ENCODE assay signal across 25 cellular contexts in genomic region chr19:56885173-56885679, GRCh38. TPM values are rescaled to one million over a fixed set of nuclear protein-coding genes. Genes with fewer than 3 reads are reported as not detected.
A peak's percentile ranks its signal among the peaks of the same experiment; 100 is the strongest.
DNase-seq lines count a peak whose midpoint lies in the region; ATAC-seq and TF ChIP-seq lines count a peak whose summit lies in the region.
"Had no signal": no experiment of that assay in that cellular context is flagged by ENCODE, and none has a peak within 500 bp of the region (broad histone marks: within the 10 kb centered on the region; RNA-seq: fewer than 3 reads in every experiment).

No MANE protein-coding gene starts in this region.

- no peak for ATAC-seq in CD4-positive, alpha-beta T cell (ENCODE audit: poor library complexity)
- no peak for ATAC-seq in aorta (ENCODE audit: low FRiP score)
- ATAC-seq: A549, GM12878 had no signal

- peaks cover 53% of the 10 kb centered on the region for H3K9me3 Mint-ChIP-seq in Caco-2 (ENCODE audit: unreplicated experiment)
- H3K9me3 Mint-ChIP-seq in CD4-positive, alpha-beta T cell: peaks cover 30% of the 10 kb centered on the region
- H3K9me3 Mint-ChIP-seq in CD4-positive, alpha-beta memory T cell: peaks cover 3 to 68% (median 40%) of the 10 kb centered on the region in 8 donors

- no peak overlapping the region for H3K4me3 Mint-ChIP-seq in Caco-2 (ENCODE audit: unreplicated experiment)
- H3K4me3 Mint-ChIP-seq in CD4-positive, alpha-beta T cell: no peak overlapping the region
- H3K4me3 Mint-ChIP-seq in CD4-positive, alpha-beta memory T cell: no peak overlapping the region
- H3K4me3 Mint-ChIP-seq: CD4-positive, CD25-positive, alpha-beta regulatory T cell had no signal

- no peaks in the 10 kb centered on the region for H3K27me3 ChIP-seq in BLaER1
- no peaks in the 10 kb centered on the region for H3K27me3 ChIP-seq in Caco-2 (replicated peaks; ENCODE audit: control insufficient read depth, insufficient read depth, low read length)
- H3K27me3 ChIP-seq in WERI-Rb-1 (ENCODE audit: insufficient read depth, low read depth, severe bottlenecking): no peaks in the 10 kb centered on the region
- H3K27me3 ChIP-seq in CD4-positive, alpha-beta T cell (ENCODE audit: control insufficient read depth, insufficient read depth, low read length): no peaks in the 10 kb centered on the region
- H3K27me3 ChIP-seq in aorta (ENCODE audit: control insufficient read depth in 1 of 2, insufficient read depth in 2 of 2, low read length in 1 of 2): no peaks in the 10 kb centered on the region
- no peaks in the 10 kb centered on the region for H3K27me3 ChIP-seq in CD4-positive, alpha-beta memory T cell (ENCODE audit: insufficient read depth, low read length)
- H3K27me3 ChIP-seq: BE2C had no signal

- H3K4me1 ChIP-seq in BLaER1: peaks cover 58% of the 10 kb centered on the region
- no peaks in the 10 kb centered on the region for H3K4me1 ChIP-seq in Caco-2
- no peaks in the 10 kb centered on the region for H3K4me1 ChIP-seq in aorta (ENCODE audit: control insufficient read depth in 1 of 2, insufficient read depth in 2 of 2, low read length in 2 of 2)
- no peaks in the 10 kb centered on the region for H3K4me1 ChIP-seq in CD4-positive, alpha-beta memory T cell (ENCODE audit: insufficient read depth, low read length)
- H3K4me1 ChIP-seq: A549, BE2C had no signal

- no peak overlapping the region for H3K4me3 ChIP-seq in BLaER1
- no peak overlapping the region for H3K4me3 ChIP-seq in Caco-2 (ENCODE audit: low read depth, low read length)
- no peak overlapping the region for H3K4me3 ChIP-seq in WERI-Rb-1 (ENCODE audit: low read depth, low read length)
- no peak overlapping the region for H3K4me3 ChIP-seq in aorta (ENCODE audit: low read length in 2 of 2)
- no peak overlapping the region for H3K4me3 ChIP-seq in CD4-positive, alpha-beta memory T cell (ENCODE audit: low read length in 2 of 2)
- H3K4me3 ChIP-seq: A549, GM12878, GM23248 had no signal

- POLR2A ChIA-PET in Caco-2 (lab: Charles Lee): no interaction called here
- POLR2A ChIA-PET in CD4-positive, alpha-beta T cell (lab: Charles Lee): no interaction called here
- POLR2A ChIA-PET in CD4-positive, alpha-beta memory T cell (lab: Charles Lee; ENCODE audit: partially characterized antibody): no interaction called here

- H3K27me3 Mint-ChIP-seq in Caco-2 (ENCODE audit: insufficient read depth, unreplicated experiment): no peaks in the 10 kb centered on the region
- H3K27me3 Mint-ChIP-seq in CD4-positive, alpha-beta T cell: no peaks in the 10 kb centered on the region
- H3K27me3 Mint-ChIP-seq in CD4-positive, alpha-beta memory T cell: no peaks in the 10 kb centered on the region
- H3K27me3 Mint-ChIP-seq: CD4-positive, CD25-positive, alpha-beta regulatory T cell had no signal

- H4K20me1 ChIP-seq in BLaER1: no peaks in the 10 kb centered on the region

- TF ChIP-seq CTCF in Caco-2 (IDR thresholded peaks at IDR 0.05; ENCODE audit: insufficient read depth in 1 of 2, low read depth in 1 of 2, low read length in 1 of 2, severe bottlenecking in 1 of 2, unreplicated experiment in 1 of 2) (no peak), WERI-Rb-1 (IDR thresholded peaks at IDR 0.05; ENCODE audit: low read depth, low read length) (no peak)
- no peak for TF ChIP-seq CTCF in CD4-positive, alpha-beta T cell (IDR thresholded peaks at IDR 0.05)

- peaks cover 5% of the 10 kb centered on the region for H3K36me3 Mint-ChIP-seq in Caco-2 (ENCODE audit: insufficient read depth, unreplicated experiment)
- peaks cover 12% of the 10 kb centered on the region for H3K36me3 Mint-ChIP-seq in CD4-positive, alpha-beta T cell (ENCODE audit: low read depth)
- H3K36me3 Mint-ChIP-seq in CD4-positive, alpha-beta memory T cell: peaks cover 0 to 5% of the 10 kb centered on the region in 2 donors

- no peaks in the 10 kb centered on the region for H3K36me3 ChIP-seq in BLaER1
- H3K36me3 ChIP-seq in Caco-2 (ENCODE audit: control insufficient read depth, insufficient read depth, low read length): no peaks in the 10 kb centered on the region
- H3K36me3 ChIP-seq in WERI-Rb-1: no peaks in the 10 kb centered on the region
- H3K36me3 ChIP-seq in aorta (ENCODE audit: control insufficient read depth in 1 of 2, insufficient read depth in 2 of 2, low read length in 1 of 2): no peaks in the 10 kb centered on the region
- H3K36me3 ChIP-seq in CD4-positive, alpha-beta memory T cell (ENCODE audit: insufficient read depth, low read length): no peaks in the 10 kb centered on the region
- H3K36me3 ChIP-seq: BE2C had no signal

- no TSS peak for BruUV-seq in Caco-2 (replicated peaks; lab: Mats Ljungman, UMichigan)

- H3K4me1 Mint-ChIP-seq in Caco-2 (ENCODE audit: low read depth, unreplicated experiment): no peaks in the 10 kb centered on the region
- no peaks in the 10 kb centered on the region for H3K4me1 Mint-ChIP-seq in CD4-positive, alpha-beta T cell (ENCODE audit: low read depth)
- no peaks in the 10 kb centered on the region for H3K4me1 Mint-ChIP-seq in CD4-positive, alpha-beta memory T cell
- H3K4me1 Mint-ChIP-seq: CD4-positive, CD25-positive, alpha-beta regulatory T cell had no signal

- H3K9ac ChIP-seq in BLaER1: no peak overlapping the region
- H3K9ac ChIP-seq: GM23248 had no signal

- no peak overlapping the region for H3K4me2 ChIP-seq in BLaER1
- H3K4me2 ChIP-seq: A549 had no signal

- H3K9me3 ChIP-seq in BLaER1 (peaks cover 10% of the 10 kb centered on the region; the same call in 1 of the 2 replicates), Caco-2 (peaks cover 14% of the 10 kb centered on the region), WERI-Rb-1 (ENCODE audit: severe bottlenecking) (no peaks in the 10 kb centered on the region), aorta (ENCODE audit: control insufficient read depth, low read length) (peaks cover 2% of the 10 kb centered on the region)
- peaks cover 35% of the 10 kb centered on the region for H3K9me3 ChIP-seq in CD4-positive, alpha-beta T cell (ENCODE audit: control insufficient read depth, low read length)
- peaks cover 0 to 5% of the 10 kb centered on the region in 2 donors for H3K9me3 ChIP-seq in CD4-positive, alpha-beta memory T cell (ENCODE audit: control insufficient read depth in 1 of 2, low read length in 2 of 2)
- H3K9me3 ChIP-seq: BE2C had no signal

- peak overlapping the region; percentile 26; the same call in 1 of the 2 replicates for H3K27ac ChIP-seq in BLaER1
- no peak overlapping the region; the same call in 1 of the 2 replicates for H3K27ac ChIP-seq in WERI-Rb-1
- no peak overlapping the region for H3K27ac ChIP-seq in CD4-positive, alpha-beta T cell (ENCODE audit: low read depth, low read length)
- no peak overlapping the region for H3K27ac ChIP-seq in aorta (ENCODE audit: low read depth in 1 of 2, low read length in 2 of 2)
- no peak overlapping the region for H3K27ac ChIP-seq in CD4-positive, alpha-beta memory T cell (ENCODE audit: low read depth, low read length)
- H3K27ac ChIP-seq: A549, C4-2B, GM23248 had no signal

- DNase-seq in Caco-2: peak in 1 of 2 experiments; percentile 67
- DNase-seq in WERI-Rb-1: peak; percentile 15
- peak; percentile 57 for DNase-seq in mesenteric fat pad (ENCODE audit: low spot score)
- no peak for DNase-seq in CD4-positive, alpha-beta T cell
- DNase-seq in DMS53 (lab: John Stamatoyannopoulos, UW): no peak
- DNase-seq in aorta: no peak
- no peak for DNase-seq in CD4-positive, alpha-beta memory T cell
- DNase-seq: 8988T; ACHN; AML-193; BE2C; CD4-positive, CD25-positive, alpha-beta regulatory T cell; COR-L47; DMS153; DMS79; EL; GDM1; GM23248; H7; HCEC 1CT had no signal

- intact Hi-C loops in Caco-2 (cut with micrococcal nuclease; ENCODE audit: unreplicated experiment): no loop called here
- intact Hi-C loops in CD4-positive, alpha-beta T cell (cut with DNase I, micrococcal nuclease): no loop called here
- intact Hi-C loops in aorta (cut with DNase I): no loop called here
- intact Hi-C loops in CD4-positive, alpha-beta memory T cell (cut with micrococcal nuclease): no loop called here

- 34 to 42% methylated on average over 9 of the region's 9 CpGs for WGBS in aorta, 2 donors

- CTCF ChIA-PET in Caco-2 (lab: Charles Lee): no interaction called here
- CTCF ChIA-PET in CD4-positive, alpha-beta T cell (lab: Charles Lee): interaction anchor here (0.6 kb wide), 1 partner anchor 1963 kb away, joined by 3 read pairs; no protein-coding TSS in a partner anchor
- CTCF ChIA-PET in CD4-positive, alpha-beta memory T cell (lab: Charles Lee; ENCODE audit: partially characterized antibody): no interaction called here

- peak overlapping the region; percentile 69 for H3K27ac Mint-ChIP-seq in Caco-2 (ENCODE audit: unreplicated experiment)
- no peak overlapping the region for H3K27ac Mint-ChIP-seq in CD4-positive, alpha-beta T cell
- no peak overlapping the region for H3K27ac Mint-ChIP-seq in CD4-positive, alpha-beta memory T cell
- H3K27ac Mint-ChIP-seq: CD4-positive, CD25-positive, alpha-beta regulatory T cell had no signal

RNA-seq across cellular contexts. Expression of gene PEG3, which starts 44.7 kb away (rescaled TPM):
- total RNA-seq in Caco-2 (2022): not detected in 2 replicates
- total RNA-seq in mesenteric fat pad: 13.2 TPM
- total RNA-seq in CD4-positive, alpha-beta T cell: under 1 TPM in 1 of 2 experiments, not detected in 1; 0.06 TPM
- 10 to 100 TPM; 10.3 to 11.6 TPM for total RNA-seq in aorta
- 1 to 10 TPM; 2.3 to 3.5 TPM for polyA plus RNA-seq in aorta
- not detected for total RNA-seq in CD4-positive, alpha-beta memory T cell
- polyA plus RNA-seq in CD4-positive, alpha-beta memory T cell: not detected
- total RNA-seq: H1, H7 had no signal
- polyA plus RNA-seq: A549, H1 had no signal

RNA-seq across cellular contexts. Expression of gene ZIM2, which starts 44.7 kb away (rescaled TPM):
- total RNA-seq in Caco-2 (2022) (not detected in 2 replicates), mesenteric fat pad (0.87 TPM), aorta (under 1 TPM; 0.32 to 0.39 TPM)
- total RNA-seq in CD4-positive, alpha-beta T cell: not detected
- not detected for polyA plus RNA-seq in aorta
- not detected for total RNA-seq in CD4-positive, alpha-beta memory T cell
- polyA plus RNA-seq in CD4-positive, alpha-beta memory T cell: not detected
- total RNA-seq: CD4-positive, CD25-positive, alpha-beta regulatory T cell; GM12878; GM23248; H1; H7 had no signal
- polyA plus RNA-seq: A549; CD4-positive, CD25-positive, alpha-beta regulatory T cell; GM12878; GM23248; H1 had no signal

Comparison
In these comparisons a context has a peak if more than half of its experiments do, and no peak if none do; other contexts are left out.
1. DNase-seq: peak in WERI-Rb-1 (single experiment) and mesenteric fat pad (single experiment); none in CD4-positive, alpha-beta T cell (0 of 10), DMS53 (single experiment), aorta (0 of 2) and CD4-positive, alpha-beta memory T cell (0 of 5).
2. RNA of gene PEG3, which starts 44.7 kb away (total RNA-seq): 13.2 TPM in mesenteric fat pad (single experiment) and 10.3 to 11.6 TPM in aorta; not detected in CD4-positive, alpha-beta memory T cell, 0.06 TPM in CD4-positive, alpha-beta T cell and not detected in Caco-2; every median in the first group is over 4 times any median in the second.